1 cellular context compared by ENCODE assay signal in genomic region chr11:26021026-26021425, GRCh38.
TF ChIP-seq lines count a peak whose summit lies in the region.

No MANE protein-coding gene starts in this region.

TF ChIP-seq in SK-N-SH treated with all-trans-retinoic acid at 6 μM for 48 hours, 23 proteins besides CTCF, POLR2A, EP300 and RAD21 (continued from another document):
- TF ChIP-seq CREB5 (CRISPR knock-in tag; IDR thresholded peaks at IDR 0.05; ENCODE audit: low read depth) (no peak), GLIS3 (CRISPR knock-in tag; IDR thresholded peaks at IDR 0.05) (no peak), BACH2 (CRISPR knock-in tag; IDR thresholded peaks at IDR 0.05; ENCODE audit: borderline replicate concordance) (no peak), ZFP3 (CRISPR knock-in tag; IDR thresholded peaks at IDR 0.05) (no peak)
